ENCODE assay signal across 22 cellular contexts in genomic region chr15:70048196-70048565, GRCh38.
"Had no signal": no experiment of that assay in that cellular context is flagged by ENCODE, and none has a peak within 500 bp of the region (broad histone marks: within the 10 kb centered on the region; RNA-seq: fewer than 3 reads in every experiment).

No MANE protein-coding gene starts in this region.

- H2AFZ ChIP-seq: neural progenitor cell had no signal

- DNase-seq: activated CD4-positive, alpha-beta T cell treated with anti-CD3 and anti-CD28 coated beads, Interleukin-2, amount 10 ng/mL, durations not matched to agents 7 days and 5 days; activated CD4-positive, CD25-positive, alpha-beta regulatory T cell treated with anti-CD3 and anti-CD28 coated beads, Interleukin-2, amount 50 U/mL, for 72 hours; activated CD8-positive, alpha-beta memory T cell treated with anti-CD3 and anti-CD28 coated beads, Interleukin-2, amount 10 ng/mL, durations not matched to agents 7 days and 5 days; activated CD8-positive, alpha-beta T cell treated with anti-CD3 and anti-CD28 coated beads for 36 hours; activated naive CD4-positive, alpha-beta T cell; activated naive CD8-positive, alpha-beta T cell treated with anti-CD3 and anti-CD28 coated beads, Interleukin-2, amount 10 ng/mL, durations not matched to agents 7 days and 5 days; activated T-cell treated with anti-CD3 and anti-CD28 coated beads for 4 hours; effector memory CD4-positive, alpha-beta T cell; foreskin keratinocyte; naive thymus-derived CD8-positive, alpha-beta T cell; stimulated activated CD4-positive, alpha-beta T cell treated with anti-CD3 and anti-CD28 coated beads, Interleukin-2, amount 100 ng/mL, for 24 hours; stimulated activated naive CD8-positive, alpha-beta T cell treated with anti-CD3 and anti-CD28 coated beads, Interleukin-15, amount 100 ng/mL, for 72 hours; T-helper 2 cell had no signal

- H3K36me3 ChIP-seq: neural progenitor cell had no signal

- H3K9me3 ChIP-seq: body of pancreas, pancreas, tibial nerve had no signal

- H3K4me2 ChIP-seq: neural progenitor cell had no signal

- H3K4me1 ChIP-seq: body of pancreas, foreskin keratinocyte, pancreas had no signal

- H3K27me3 ChIP-seq: body of pancreas, cardiac muscle cell, foreskin keratinocyte, neural progenitor cell, pancreas, tibial nerve had no signal

- H3K27ac ChIP-seq: body of pancreas, cardiac muscle cell, foreskin keratinocyte, neural progenitor cell, pancreas, skin epidermis, VCaP had no signal

- H3K4me3 ChIP-seq: body of pancreas, cardiac muscle cell, lung, neural progenitor cell, pancreas, skin epidermis, tibial nerve had no signal

- ATAC-seq: activated CD8-positive, alpha-beta memory T cell treated with anti-CD3 and anti-CD28 coated beads, Interleukin-2, amount 10 ng/mL, durations not matched to agents 7 days and 5 days; activated CD8-positive, alpha-beta T cell treated with anti-CD3 and anti-CD28 coated beads for 36 hours; body of pancreas; foreskin keratinocyte; naive thymus-derived CD8-positive, alpha-beta T cell; stimulated activated effector memory CD8-positive, alpha-beta T cell treated with anti-CD3 and anti-CD28 coated beads, Interleukin-12 subunit alpha, Interleukin-12 subunit beta, amount 100 ng/mL, for 72 hours; stimulated activated naive CD8-positive, alpha-beta T cell treated with anti-CD3 and anti-CD28 coated beads, Interleukin-15, amount 100 ng/mL, for 72 hours had no signal
